10 cellular contexts compared by ENCODE assay signal in the genomic region with DNA sequence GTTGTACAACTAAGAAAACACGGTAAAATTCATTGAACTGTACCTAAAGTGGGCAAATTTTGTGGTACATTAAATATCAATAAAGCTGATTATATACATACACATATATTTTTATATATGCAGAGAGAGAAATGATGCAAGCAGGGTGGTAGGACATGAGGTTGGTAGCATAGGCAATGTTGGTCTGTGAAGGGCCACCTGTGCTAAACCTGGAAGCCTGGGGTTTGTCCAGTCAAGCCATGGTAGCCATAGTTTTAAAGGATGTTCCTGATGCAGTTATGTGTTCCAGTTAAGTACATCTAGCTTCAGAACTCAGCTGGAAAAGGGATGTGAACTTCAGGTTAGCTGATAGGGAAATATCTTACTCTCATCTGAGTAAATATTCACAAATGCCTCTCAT.
DNase-seq lines count a peak whose midpoint lies in the region; ATAC-seq and TF ChIP-seq lines count a peak whose summit lies in the region.
"Had no signal": no experiment of that assay in that cellular context is flagged by ENCODE, and none has a peak within 500 bp of the region (broad histone marks: within the 10 kb centered on the region; RNA-seq: fewer than 3 reads in every experiment).

No MANE protein-coding gene starts in this region.

- H3K36me3 ChIP-seq in OCI-LY3 (replicated peaks; ENCODE audit: low read depth, low read length) = no peaks in the 10 kb centered on the region

- no peak for TF ChIP-seq CTCF in OCI-LY3 (IDR thresholded peaks at IDR 0.05; ENCODE audit: low read depth, low read length)
- TF ChIP-seq CTCF in endothelial cell (IDR thresholded peaks at IDR 0.05; ENCODE audit: unreplicated experiment) = no peak

- no peaks in the 10 kb centered on the region for H3K79me2 ChIP-seq in OCI-LY3 (ENCODE audit: low read length)

- H3K36me3 Mint-ChIP-seq in activated CD8-positive, alpha-beta memory T cell treated with anti-CD3 and anti-CD28 coated beads, Interleukin-2, amount 10 ng/mL, durations not matched to agents 7 days and 5 days = peaks cover 5% of the 10 kb centered on the region
- peaks cover 4% of the 10 kb centered on the region for H3K36me3 Mint-ChIP-seq in endothelial cell (ENCODE audit: low read depth, unreplicated experiment)
- no peaks in the 10 kb centered on the region for H3K36me3 Mint-ChIP-seq in stimulated activated memory B cell treated with anti-CD40 and anti-IgM and Interleukin-4, amounts not matched to agents 10 μg/mL and 1 μg/mL and 100 μg/mL, for 72 hours

- peaks cover 11% of the 10 kb centered on the region; the same call in 1 of the 2 replicates for H3K9me3 ChIP-seq in OCI-LY3 (ENCODE audit: insufficient read depth, low read length)
- H3K9me3 ChIP-seq: body of pancreas had no signal

- H3K9ac ChIP-seq in OCI-LY3 (ENCODE audit: low read length) = peak overlapping the region; percentile 91

- peaks cover 4% of the 10 kb centered on the region for H3K27me3 Mint-ChIP-seq in activated CD8-positive, alpha-beta memory T cell treated with anti-CD3 and anti-CD28 coated beads, Interleukin-2, amount 10 ng/mL, durations not matched to agents 7 days and 5 days
- H3K27me3 Mint-ChIP-seq in endothelial cell (ENCODE audit: unreplicated experiment) = peaks cover 10% of the 10 kb centered on the region
- no peaks in the 10 kb centered on the region for H3K27me3 Mint-ChIP-seq in stimulated activated memory B cell treated with anti-CD40 and anti-IgM and Interleukin-4, amounts not matched to agents 10 μg/mL and 1 μg/mL and 100 μg/mL, for 72 hours

- DNase-seq in activated CD8-positive, alpha-beta memory T cell treated with anti-CD3 and anti-CD28 coated beads, Interleukin-2, amount 10 ng/mL, durations not matched to agents 7 days and 5 days = no peak
- no peak for DNase-seq in activated CD8-positive, alpha-beta memory T cell treated with anti-CD3 and anti-CD28 coated beads, Interleukin-2, amount 50 U/mL, for 4 hours
- no peak for DNase-seq in endothelial cell (ENCODE audit: low spot score)
- DNase-seq in NCI-H524 treated with DMSO at 0.1 percent for 48 hours (lab: John Stamatoyannopoulos, UW) = no peak
- no peak for DNase-seq in NCI-H1436 treated with DMSO at 0.1 percent for 48 hours (lab: John Stamatoyannopoulos, UW)
- no peak for DNase-seq in KG1 (lab: John Stamatoyannopoulos, UW)

- no peak overlapping the region for H2AFZ ChIP-seq in OCI-LY3 (ENCODE audit: low read depth, low read length)

- no peaks in the 10 kb centered on the region for H3K9me3 Mint-ChIP-seq in activated CD8-positive, alpha-beta memory T cell treated with anti-CD3 and anti-CD28 coated beads, Interleukin-2, amount 10 ng/mL, durations not matched to agents 7 days and 5 days (ENCODE audit: low read depth)
- H3K9me3 Mint-ChIP-seq in endothelial cell (ENCODE audit: unreplicated experiment) = no peaks in the 10 kb centered on the region
- no peaks in the 10 kb centered on the region for H3K9me3 Mint-ChIP-seq in stimulated activated memory B cell treated with anti-CD40 and anti-IgM and Interleukin-4, amounts not matched to agents 10 μg/mL and 1 μg/mL and 100 μg/mL, for 72 hours

- CTCF ChIA-PET in activated CD8-positive, alpha-beta memory T cell treated with anti-CD3 and anti-CD28 coated beads, Interleukin-2, amount 10 ng/mL, durations not matched to agents 7 days and 5 days (lab: Charles Lee) = interaction anchor here (1.0 to 9.3 kb wide), 7 partner anchors 9 to 101 kb away, joined by 3 to 78 read pairs (median 6); a partner anchor contains a TSS

- H3K27me3 ChIP-seq in OCI-LY3 (ENCODE audit: low read depth, low read length) = no peaks in the 10 kb centered on the region
- H3K27me3 ChIP-seq: body of pancreas, foreskin keratinocyte had no signal

- H3K27ac Mint-ChIP-seq in activated CD8-positive, alpha-beta memory T cell treated with anti-CD3 and anti-CD28 coated beads, Interleukin-2, amount 10 ng/mL, durations not matched to agents 7 days and 5 days = peak overlapping the region; percentile 100
- peak overlapping the region; percentile 100 for H3K27ac Mint-ChIP-seq in endothelial cell (ENCODE audit: unreplicated experiment)
- H3K27ac Mint-ChIP-seq in stimulated activated memory B cell treated with anti-CD40 and anti-IgM and Interleukin-4, amounts not matched to agents 10 μg/mL and 1 μg/mL and 100 μg/mL, for 72 hours = peak overlapping the region; percentile 98

- H3K4me1 ChIP-seq in OCI-LY3 (ENCODE audit: low read length) = peaks cover 25% of the 10 kb centered on the region

- no peak for ATAC-seq in activated CD8-positive, alpha-beta memory T cell treated with anti-CD3 and anti-CD28 coated beads, Interleukin-2, amount 10 ng/mL, durations not matched to agents 7 days and 5 days
- ATAC-seq in stimulated activated memory B cell treated with anti-CD40 and anti-IgM and Interleukin-4, amounts not matched to agents 10 μg/mL and 1 μg/mL and 100 μg/mL, for 72 hours = no peak
- ATAC-seq: foreskin keratinocyte had no signal

- H3K4me3 Mint-ChIP-seq in activated CD8-positive, alpha-beta memory T cell treated with anti-CD3 and anti-CD28 coated beads, Interleukin-2, amount 10 ng/mL, durations not matched to agents 7 days and 5 days = peak overlapping the region; percentile 90
- no peak overlapping the region for H3K4me3 Mint-ChIP-seq in endothelial cell (ENCODE audit: unreplicated experiment)
- H3K4me3 Mint-ChIP-seq in stimulated activated memory B cell treated with anti-CD40 and anti-IgM and Interleukin-4, amounts not matched to agents 10 μg/mL and 1 μg/mL and 100 μg/mL, for 72 hours = peak overlapping the region; percentile 96

- H3K4me3 ChIP-seq in OCI-LY3 (ENCODE audit: low read length) = peak overlapping the region; percentile 84

- H3K27ac ChIP-seq in OCI-LY3 (ENCODE audit: low read length) = peak overlapping the region; percentile 99

- H4K20me1 ChIP-seq in OCI-LY3 (ENCODE audit: insufficient read depth, low read length) = no peaks in the 10 kb centered on the region

- peak overlapping the region; percentile 85 for H3K4me2 ChIP-seq in OCI-LY3 (ENCODE audit: low read length)

- H3K4me1 Mint-ChIP-seq in activated CD8-positive, alpha-beta memory T cell treated with anti-CD3 and anti-CD28 coated beads, Interleukin-2, amount 10 ng/mL, durations not matched to agents 7 days and 5 days = peaks cover 68% of the 10 kb centered on the region
- H3K4me1 Mint-ChIP-seq in endothelial cell (ENCODE audit: unreplicated experiment) = peaks cover 14% of the 10 kb centered on the region
- peaks cover 19% of the 10 kb centered on the region for H3K4me1 Mint-ChIP-seq in stimulated activated memory B cell treated with anti-CD40 and anti-IgM and Interleukin-4, amounts not matched to agents 10 μg/mL and 1 μg/mL and 100 μg/mL, for 72 hours
